1 cellular context compared by ENCODE assay signal in the genomic region with DNA sequence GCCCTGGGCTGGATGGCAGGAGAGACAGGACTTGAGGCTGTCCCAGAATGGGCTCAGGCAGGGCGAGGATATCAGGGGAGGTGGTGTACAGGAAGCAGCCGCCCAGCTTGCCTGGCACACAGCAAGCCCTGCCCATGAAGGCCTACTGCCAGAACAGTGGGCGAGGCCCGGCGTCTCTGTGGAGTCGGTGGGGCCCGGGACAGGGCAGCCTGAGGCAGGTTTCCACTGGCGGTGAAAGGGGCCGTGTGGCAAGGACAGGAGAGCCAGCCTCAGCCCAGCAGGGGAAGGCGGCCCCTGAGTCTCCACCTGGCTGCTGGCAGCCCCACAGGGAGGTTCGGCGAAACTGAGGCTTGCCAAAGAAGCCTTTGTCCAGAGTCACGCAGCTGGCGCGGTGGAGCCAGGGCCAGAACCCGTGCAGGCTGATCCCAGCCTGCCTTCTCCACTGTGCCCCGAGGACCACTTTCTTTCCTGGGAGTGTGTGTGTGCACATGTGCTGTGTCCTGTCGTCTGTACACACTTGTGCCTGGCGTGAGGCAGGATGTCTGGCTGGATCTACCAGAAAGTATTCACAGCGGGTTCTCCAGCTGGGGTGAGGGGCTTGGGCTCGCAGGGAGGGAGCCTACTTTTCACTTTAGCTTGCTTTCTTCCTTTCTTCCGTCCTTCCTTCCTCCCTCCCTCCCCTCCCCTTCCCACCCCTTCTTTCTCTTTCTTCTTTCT.
TF ChIP-seq lines count a peak whose summit lies in the region.

No MANE protein-coding gene starts in this region.

TF ChIP-seq in IMR-90, 13 proteins besides CTCF, POLR2A, EP300 and RAD21:
- TF ChIP-seq MXI1 (IDR thresholded peaks at IDR 0.05; ENCODE audit: borderline replicate concordance, low read depth, low read length) (peak; percentile 51; the same call in 1 of the 2 replicates), USF2 (IDR thresholded peaks at IDR 0.05; ENCODE audit: low read depth, low read length) (no peak)
